Comparison of ENCODE assay signal across 19 cellular contexts in the genomic region with DNA sequence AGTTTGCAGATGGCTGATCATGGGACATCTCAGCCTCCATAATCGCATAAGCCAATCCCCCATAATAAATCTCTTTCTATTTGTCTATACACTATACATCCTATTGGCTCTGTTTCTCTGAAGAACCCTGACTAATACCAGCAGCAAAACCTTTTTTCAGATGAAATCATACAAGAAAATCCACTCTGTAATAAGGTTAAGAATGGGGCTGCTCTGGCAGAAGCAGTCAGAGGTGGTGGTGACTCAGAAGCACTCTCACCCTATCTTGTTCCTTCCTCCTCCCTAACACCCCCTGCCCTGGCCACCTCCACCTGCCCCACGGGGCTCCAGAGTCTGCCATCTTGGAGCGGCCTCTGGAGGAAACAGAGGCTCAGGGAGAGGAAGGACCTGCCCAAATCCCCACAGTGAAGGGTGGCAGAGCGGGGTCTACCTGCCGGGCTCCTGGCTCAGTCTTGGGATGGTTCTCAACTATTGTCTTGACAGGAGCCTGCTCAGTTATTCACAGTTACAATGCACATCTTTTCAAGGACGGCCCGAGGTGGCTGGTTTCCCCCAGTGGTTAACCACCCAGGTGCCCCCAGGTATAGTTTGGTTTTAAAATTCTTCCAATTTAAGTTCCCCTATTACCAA.
"Had no signal": no experiment of that assay in that cellular context is flagged by ENCODE, and none has a peak within 500 bp of the region (broad histone marks: within the 10 kb centered on the region; RNA-seq: fewer than 3 reads in every experiment).

No MANE protein-coding gene starts in this region.

- H3K9me3 Mint-ChIP-seq: mesothelial cell of epicardium; neural crest cell; stimulated activated naive CD8-positive, alpha-beta T cell treated with anti-CD3 and anti-CD28 coated beads, Interleukin-15, Interleukin-2, amounts not matched to agents 100 ng/mL and 50 ng/mL, for 24 hours had no signal

- H3K4me2 ChIP-seq: smooth muscle cell had no signal

- H3K4me3 Mint-ChIP-seq: endodermal cell; mesothelial cell of epicardium; natural killer cell; neural crest cell; stimulated activated naive CD8-positive, alpha-beta T cell treated with anti-CD3 and anti-CD28 coated beads, Interleukin-15, Interleukin-2, amounts not matched to agents 100 ng/mL and 50 ng/mL, for 24 hours had no signal

- H3K27ac ChIP-seq: coronary artery, gastrocnemius medialis, heart right ventricle, ovary, right atrium auricular region, tibial artery, upper lobe of right lung, vagina had no signal

- H3K4me3 ChIP-seq: coronary artery, gastrocnemius medialis, heart right ventricle, ovary, right atrium auricular region, smooth muscle cell, tibial artery, upper lobe of right lung, vagina had no signal

- H3K4me1 Mint-ChIP-seq: endodermal cell, mesothelial cell of epicardium, natural killer cell had no signal

- DNase-seq: effector CD4-positive, alpha-beta T cell; endodermal cell; gastrocnemius medialis; heart right ventricle; hypothalamus; kidney glomerular epithelial cell; natural killer cell; nucleus accumbens; ovary; stimulated activated CD4-positive, alpha-beta T cell treated with anti-CD3 and anti-CD28 coated beads, Interleukin-2, amount 100 ng/mL, for 48 hours; tibial artery; upper lobe of right lung had no signal

- H3K36me3 Mint-ChIP-seq: mesothelial cell of epicardium, natural killer cell had no signal

- ATAC-seq: gastrocnemius medialis, heart right ventricle, natural killer cell, upper lobe of right lung had no signal

- H3K9me3 ChIP-seq: gastrocnemius medialis, heart right ventricle, ovary, right atrium auricular region, tibial artery, upper lobe of right lung, vagina had no signal

- H3K27me3 ChIP-seq: ovary, right atrium auricular region, upper lobe of right lung, vagina had no signal

- H3K4me1 ChIP-seq: gastrocnemius medialis, heart right ventricle, right atrium auricular region, tibial artery, upper lobe of right lung, vagina had no signal

- H3K36me3 ChIP-seq: gastrocnemius medialis, heart right ventricle, ovary, right atrium auricular region, tibial artery, upper lobe of right lung, vagina had no signal

- H3K27ac Mint-ChIP-seq: endodermal cell; mesothelial cell of epicardium; natural killer cell; stimulated activated naive CD8-positive, alpha-beta T cell treated with anti-CD3 and anti-CD28 coated beads, Interleukin-15, Interleukin-2, amounts not matched to agents 100 ng/mL and 50 ng/mL, for 24 hours had no signal
